Comparison of ENCODE assay signal across 8 cellular contexts in the genomic region with DNA sequence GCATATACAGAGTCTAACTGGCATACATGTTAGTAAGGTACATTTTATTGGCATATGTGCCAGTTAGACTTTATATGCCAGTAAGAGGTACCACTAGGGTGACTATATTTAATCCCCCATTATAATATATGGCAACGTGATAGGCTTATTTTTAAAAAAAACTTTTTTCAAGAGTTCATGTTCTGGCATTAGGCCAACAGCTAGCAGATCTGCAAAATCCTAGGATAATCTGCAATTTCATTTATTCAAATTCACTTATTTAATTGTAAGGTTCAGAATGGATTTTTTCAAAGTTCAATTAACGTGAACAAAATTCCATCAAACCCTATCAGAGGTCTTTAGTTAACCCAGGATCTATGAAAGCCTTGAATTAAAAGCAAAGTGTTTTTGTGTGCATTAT.
"Had no signal": no experiment of that assay in that cellular context is flagged by ENCODE, and none has a peak within 500 bp of the region (broad histone marks: within the 10 kb centered on the region; RNA-seq: fewer than 3 reads in every experiment).

No MANE protein-coding gene starts in this region.

- H3K27ac Mint-ChIP-seq: IgD-negative memory B cell had no signal

- H3K4me1 Mint-ChIP-seq: IgD-negative memory B cell had no signal

- H3K4me2 ChIP-seq: KMS-11 had no signal

- H3K27ac ChIP-seq: HL-60, KMS-11 had no signal

- FAIRE-seq: HepG2, HTR-8/SVneo had no signal

- DNase-seq: IMR-90, KBM-7, KG1 had no signal

- H3K4me3 Mint-ChIP-seq: IgD-negative memory B cell had no signal

- H3K9ac ChIP-seq: KMS-11 had no signal

- H3K27me3 Mint-ChIP-seq: IgD-negative memory B cell had no signal
